In genomic region chr10:69334258-69335062, GRCh38 we compare ENCODE assay signal across 1 cellular context.
A peak's percentile ranks its signal among the peaks of the same experiment; 100 is the strongest.
TF ChIP-seq lines count a peak whose summit lies in the region.

No MANE protein-coding gene starts in this region.

TF ChIP-seq in K562, 482 proteins besides CTCF, POLR2A, EP300 and RAD21 (continued from another document and continues in another):
- TF ChIP-seq, protein P1, sequence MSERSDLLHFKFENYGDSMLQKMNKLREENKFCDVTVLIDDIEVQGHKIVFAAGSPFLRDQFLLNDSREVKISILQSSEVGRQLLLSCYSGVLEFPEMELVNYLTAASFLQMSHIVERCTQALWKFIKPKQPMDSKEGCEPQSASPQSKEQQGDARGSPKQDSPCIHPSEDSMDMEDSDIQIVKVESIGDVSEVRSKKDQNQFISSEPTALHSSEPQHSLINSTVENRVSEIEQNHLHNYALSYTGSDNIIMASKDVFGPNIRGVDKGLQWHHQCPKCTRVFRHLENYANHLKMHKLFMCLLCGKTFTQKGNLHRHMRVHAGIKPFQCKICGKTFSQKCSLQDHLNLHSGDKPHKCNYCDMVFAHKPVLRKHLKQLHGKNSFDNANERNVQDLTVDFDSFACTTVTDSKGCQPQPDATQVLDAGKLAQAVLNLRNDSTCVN (CRISPR knock-in tag; IDR thresholded peaks at IDR 0.05): no peak
- TF ChIP-seq ZC3H4 (CRISPR knock-in tag; IDR thresholded peaks at IDR 0.05; ENCODE audit: borderline replicate concordance): no peak
- no peak for TF ChIP-seq TRIM25 (IDR thresholded peaks at IDR 0.05; ENCODE audit: borderline replicate concordance)
- no peak; a peak in 1 of 4 replicates for TF ChIP-seq TRIM24 (IDR thresholded peaks at IDR 0.05)
- no peak for TF ChIP-seq TEAD2 (tag; IDR thresholded peaks at IDR 0.05)
- TF ChIP-seq ZNF696 (CRISPR knock-in tag; conservative IDR thresholded peaks at IDR 0.05): no peak
- TF ChIP-seq, protein P2, sequence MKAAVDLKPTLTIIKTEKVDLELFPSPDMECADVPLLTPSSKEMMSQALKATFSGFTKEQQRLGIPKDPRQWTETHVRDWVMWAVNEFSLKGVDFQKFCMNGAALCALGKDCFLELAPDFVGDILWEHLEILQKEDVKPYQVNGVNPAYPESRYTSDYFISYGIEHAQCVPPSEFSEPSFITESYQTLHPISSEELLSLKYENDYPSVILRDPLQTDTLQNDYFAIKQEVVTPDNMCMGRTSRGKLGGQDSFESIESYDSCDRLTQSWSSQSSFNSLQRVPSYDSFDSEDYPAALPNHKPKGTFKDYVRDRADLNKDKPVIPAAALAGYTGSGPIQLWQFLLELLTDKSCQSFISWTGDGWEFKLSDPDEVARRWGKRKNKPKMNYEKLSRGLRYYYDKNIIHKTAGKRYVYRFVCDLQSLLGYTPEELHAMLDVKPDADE (conservative IDR thresholded peaks at IDR 0.05; ENCODE audit: control insufficient read depth, low read depth, low read length): peak; percentile 53
- TF ChIP-seq CHD4 (IDR thresholded peaks at IDR 0.05; ENCODE audit: insufficient read depth, insufficient replicate concordance, low read depth, low read length, poor library complexity, severe bottlenecking): no peak
- no peak for TF ChIP-seq PURB (CRISPR knock-in tag; IDR thresholded peaks at IDR 0.05; ENCODE audit: low read depth)
- TF ChIP-seq, protein P3, sequence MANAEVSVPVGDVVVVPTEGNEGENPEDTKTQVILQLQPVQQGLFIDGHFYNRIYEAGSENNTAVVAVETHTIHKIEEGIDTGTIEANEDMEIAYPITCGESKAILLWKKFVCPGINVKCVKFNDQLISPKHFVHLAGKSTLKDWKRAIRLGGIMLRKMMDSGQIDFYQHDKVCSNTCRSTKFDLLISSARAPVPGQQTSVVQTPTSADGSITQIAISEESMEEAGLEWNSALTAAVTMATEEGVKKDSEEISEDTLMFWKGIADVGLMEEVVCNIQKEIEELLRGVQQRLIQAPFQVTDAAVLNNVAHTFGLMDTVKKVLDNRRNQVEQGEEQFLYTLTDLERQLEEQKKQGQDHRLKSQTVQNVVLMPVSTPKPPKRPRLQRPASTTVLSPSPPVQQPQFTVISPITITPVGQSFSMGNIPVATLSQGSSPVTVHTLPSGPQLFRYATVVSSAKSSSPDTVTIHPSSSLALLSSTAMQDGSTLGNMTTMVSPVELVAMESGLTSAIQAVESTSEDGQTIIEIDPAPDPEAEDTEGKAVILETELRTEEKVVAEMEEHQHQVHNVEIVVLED (CRISPR knock-in tag; IDR thresholded peaks at IDR 0.05): no peak
- TF ChIP-seq RHOXF2B (CRISPR knock-in tag; conservative IDR thresholded peaks at IDR 0.05): no peak
- no peak for TF ChIP-seq ERF (CRISPR knock-in tag; IDR thresholded peaks at IDR 0.05)
- no peak for TF ChIP-seq PBX2 (CRISPR knock-in tag; IDR thresholded peaks at IDR 0.05; ENCODE audit: low read depth)
- TF ChIP-seq PBX2 (tag; conservative IDR thresholded peaks at IDR 0.05; ENCODE audit: low read depth): peak; percentile 82
- TF ChIP-seq ZBTB1 (CRISPR knock-in tag; IDR thresholded peaks at IDR 0.05; ENCODE audit: borderline replicate concordance, low read depth): no peak
- TF ChIP-seq, protein P4, sequence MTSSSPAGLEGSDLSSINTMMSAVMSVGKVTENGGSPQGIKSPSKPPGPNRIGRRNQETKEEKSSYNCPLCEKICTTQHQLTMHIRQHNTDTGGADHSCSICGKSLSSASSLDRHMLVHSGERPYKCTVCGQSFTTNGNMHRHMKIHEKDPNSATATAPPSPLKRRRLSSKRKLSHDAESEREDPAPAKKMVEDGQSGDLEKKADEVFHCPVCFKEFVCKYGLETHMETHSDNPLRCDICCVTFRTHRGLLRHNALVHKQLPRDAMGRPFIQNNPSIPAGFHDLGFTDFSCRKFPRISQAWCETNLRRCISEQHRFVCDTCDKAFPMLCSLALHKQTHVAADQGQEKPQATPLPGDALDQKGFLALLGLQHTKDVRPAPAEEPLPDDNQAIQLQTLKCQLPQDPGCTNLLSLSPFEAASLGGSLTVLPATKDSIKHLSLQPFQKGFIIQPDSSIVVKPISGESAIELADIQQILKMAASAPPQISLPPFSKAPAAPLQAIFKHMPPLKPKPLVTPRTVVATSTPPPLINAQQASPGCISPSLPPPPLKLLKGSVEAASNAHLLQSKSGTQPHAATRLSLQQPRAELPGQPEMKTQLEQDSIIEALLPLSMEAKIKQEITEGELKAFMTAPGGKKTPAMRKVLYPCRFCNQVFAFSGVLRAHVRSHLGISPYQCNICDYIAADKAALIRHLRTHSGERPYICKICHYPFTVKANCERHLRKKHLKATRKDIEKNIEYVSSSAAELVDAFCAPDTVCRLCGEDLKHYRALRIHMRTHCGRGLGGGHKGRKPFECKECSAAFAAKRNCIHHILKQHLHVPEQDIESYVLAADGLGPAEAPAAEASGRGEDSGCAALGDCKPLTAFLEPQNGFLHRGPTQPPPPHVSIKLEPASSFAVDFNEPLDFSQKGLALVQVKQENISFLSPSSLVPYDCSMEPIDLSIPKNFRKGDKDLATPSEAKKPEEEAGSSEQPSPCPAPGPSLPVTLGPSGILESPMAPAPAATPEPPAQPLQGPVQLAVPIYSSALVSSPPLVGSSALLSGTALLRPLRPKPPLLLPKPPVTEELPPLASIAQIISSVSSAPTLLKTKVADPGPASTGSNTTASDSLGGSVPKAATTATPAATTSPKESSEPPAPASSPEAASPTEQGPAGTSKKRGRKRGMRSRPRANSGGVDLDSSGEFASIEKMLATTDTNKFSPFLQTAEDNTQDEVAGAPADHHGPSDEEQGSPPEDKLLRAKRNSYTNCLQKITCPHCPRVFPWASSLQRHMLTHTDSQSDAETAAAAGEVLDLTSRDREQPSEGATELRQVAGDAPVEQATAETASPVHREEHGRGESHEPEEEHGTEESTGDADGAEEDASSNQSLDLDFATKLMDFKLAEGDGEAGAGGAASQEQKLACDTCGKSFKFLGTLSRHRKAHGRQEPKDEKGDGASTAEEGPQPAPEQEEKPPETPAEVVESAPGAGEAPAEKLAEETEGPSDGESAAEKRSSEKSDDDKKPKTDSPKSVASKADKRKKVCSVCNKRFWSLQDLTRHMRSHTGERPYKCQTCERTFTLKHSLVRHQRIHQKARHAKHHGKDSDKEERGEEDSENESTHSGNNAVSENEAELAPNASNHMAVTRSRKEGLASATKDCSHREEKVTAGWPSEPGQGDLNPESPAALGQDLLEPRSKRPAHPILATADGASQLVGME (CRISPR knock-in tag; IDR thresholded peaks at IDR 0.05): no peak
- TF ChIP-seq, protein P5, sequence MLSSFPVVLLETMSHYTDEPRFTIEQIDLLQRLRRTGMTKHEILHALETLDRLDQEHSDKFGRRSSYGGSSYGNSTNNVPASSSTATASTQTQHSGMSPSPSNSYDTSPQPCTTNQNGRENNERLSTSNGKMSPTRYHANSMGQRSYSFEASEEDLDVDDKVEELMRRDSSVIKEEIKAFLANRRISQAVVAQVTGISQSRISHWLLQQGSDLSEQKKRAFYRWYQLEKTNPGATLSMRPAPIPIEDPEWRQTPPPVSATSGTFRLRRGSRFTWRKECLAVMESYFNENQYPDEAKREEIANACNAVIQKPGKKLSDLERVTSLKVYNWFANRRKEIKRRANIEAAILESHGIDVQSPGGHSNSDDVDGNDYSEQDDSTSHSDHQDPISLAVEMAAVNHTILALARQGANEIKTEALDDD (IDR thresholded peaks at IDR 0.05): peak; percentile 46; the same call in 1 of the 2 replicates
- no peak for TF ChIP-seq ZBTB5 (IDR thresholded peaks at IDR 0.05)
- TF ChIP-seq ARID2 (IDR thresholded peaks at IDR 0.05): 0 out of 2 replicates have a peak, but pooled peaks have one; percentile 36
- peak; percentile 50; the same call in 1 of the 2 replicates for TF ChIP-seq MAFK (IDR thresholded peaks at IDR 0.05; ENCODE audit: low read length)
- TF ChIP-seq, protein P6, sequence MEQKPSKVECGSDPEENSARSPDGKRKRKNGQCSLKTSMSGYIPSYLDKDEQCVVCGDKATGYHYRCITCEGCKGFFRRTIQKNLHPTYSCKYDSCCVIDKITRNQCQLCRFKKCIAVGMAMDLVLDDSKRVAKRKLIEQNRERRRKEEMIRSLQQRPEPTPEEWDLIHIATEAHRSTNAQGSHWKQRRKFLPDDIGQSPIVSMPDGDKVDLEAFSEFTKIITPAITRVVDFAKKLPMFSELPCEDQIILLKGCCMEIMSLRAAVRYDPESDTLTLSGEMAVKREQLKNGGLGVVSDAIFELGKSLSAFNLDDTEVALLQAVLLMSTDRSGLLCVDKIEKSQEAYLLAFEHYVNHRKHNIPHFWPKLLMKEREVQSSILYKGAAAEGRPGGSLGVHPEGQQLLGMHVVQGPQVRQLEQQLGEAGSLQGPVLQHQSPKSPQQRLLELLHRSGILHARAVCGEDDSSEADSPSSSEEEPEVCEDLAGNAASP (IDR thresholded peaks at IDR 0.05): no peak
- TF ChIP-seq, protein P7, sequence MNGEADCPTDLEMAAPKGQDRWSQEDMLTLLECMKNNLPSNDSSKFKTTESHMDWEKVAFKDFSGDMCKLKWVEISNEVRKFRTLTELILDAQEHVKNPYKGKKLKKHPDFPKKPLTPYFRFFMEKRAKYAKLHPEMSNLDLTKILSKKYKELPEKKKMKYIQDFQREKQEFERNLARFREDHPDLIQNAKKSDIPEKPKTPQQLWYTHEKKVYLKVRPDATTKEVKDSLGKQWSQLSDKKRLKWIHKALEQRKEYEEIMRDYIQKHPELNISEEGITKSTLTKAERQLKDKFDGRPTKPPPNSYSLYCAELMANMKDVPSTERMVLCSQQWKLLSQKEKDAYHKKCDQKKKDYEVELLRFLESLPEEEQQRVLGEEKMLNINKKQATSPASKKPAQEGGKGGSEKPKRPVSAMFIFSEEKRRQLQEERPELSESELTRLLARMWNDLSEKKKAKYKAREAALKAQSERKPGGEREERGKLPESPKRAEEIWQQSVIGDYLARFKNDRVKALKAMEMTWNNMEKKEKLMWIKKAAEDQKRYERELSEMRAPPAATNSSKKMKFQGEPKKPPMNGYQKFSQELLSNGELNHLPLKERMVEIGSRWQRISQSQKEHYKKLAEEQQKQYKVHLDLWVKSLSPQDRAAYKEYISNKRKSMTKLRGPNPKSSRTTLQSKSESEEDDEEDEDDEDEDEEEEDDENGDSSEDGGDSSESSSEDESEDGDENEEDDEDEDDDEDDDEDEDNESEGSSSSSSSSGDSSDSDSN (IDR thresholded peaks at IDR 0.05; ENCODE audit: borderline replicate concordance in 1 of 2, low read depth in 2 of 2, low read length in 2 of 2): peak; percentile 94 to 99; a peak in 3 of 4 replicates
- no peak for TF ChIP-seq ZC3H8 (IDR thresholded peaks at IDR 0.05)
- no peak for TF ChIP-seq E2F4 (CRISPR knock-in tag; IDR thresholded peaks at IDR 0.05; ENCODE audit: low read depth)
- no peak for TF ChIP-seq ZNF165 (CRISPR knock-in tag; IDR thresholded peaks at IDR 0.05; ENCODE audit: borderline replicate concordance)
- no peak for TF ChIP-seq NR2C2 (CRISPR knock-in tag; IDR thresholded peaks at IDR 0.05)
- no peak for TF ChIP-seq NR2C2 (tag; IDR thresholded peaks at IDR 0.05)
- no peak for TF ChIP-seq HDAC8 (tag; IDR thresholded peaks at IDR 0.05)
- TF ChIP-seq SP1 (CRISPR knock-in tag; IDR thresholded peaks at IDR 0.05): no peak
- TF ChIP-seq NFXL1 (CRISPR knock-in tag; IDR thresholded peaks at IDR 0.05): no peak
- TF ChIP-seq ZNF830 (CRISPR knock-in tag; IDR thresholded peaks at IDR 0.05): no peak; the same call in 1 of the 2 replicates
